ENCODE assay signal across 8 cellular contexts in genomic region chr12:109111775-109112491, GRCh38. TPM values are rescaled to one million over a fixed set of nuclear protein-coding genes. Genes with fewer than 3 reads are reported as not detected.
DNase-seq lines count a peak whose midpoint lies in the region; ATAC-seq, FAIRE-seq and TF ChIP-seq lines count a peak whose summit lies in the region.

No MANE protein-coding gene starts in this region.

- 27% methylated on average over 7 of the region's 8 CpGs for WGBS in mammary epithelial cell (ENCODE audit: low coverage, missing lambda C conversion rate)

- peak overlapping the region; percentile 89 for H2AFZ ChIP-seq in mammary epithelial cell (ENCODE audit: low read depth, low read length)

- H3K9me3 ChIP-seq in BLaER1 (no peaks in the 10 kb centered on the region), mammary epithelial cell (replicated peaks; ENCODE audit: insufficient read depth, low read length) (no peaks in the 10 kb centered on the region), iPS-20b (ENCODE audit: insufficient read depth, low read depth, low read length) (no peaks in the 10 kb centered on the region)

- TF ChIP-seq CTCF in mammary epithelial cell (conservative IDR thresholded peaks at IDR 0.05 in 1 of 2, IDR thresholded peaks at IDR 0.05 in 1 of 2; ENCODE audit: extremely low read depth in 1 of 2, insufficient read depth in 1 of 2, low read depth in 1 of 2, low read length in 2 of 2), result peak; percentile 69 to 73

- H4K20me1 ChIP-seq in BLaER1, result no peaks in the 10 kb centered on the region
- H4K20me1 ChIP-seq in mammary epithelial cell (ENCODE audit: insufficient read depth, low read length), result no peaks in the 10 kb centered on the region

- intact Hi-C loops in mammary epithelial cell (cut with micrococcal nuclease), result loop anchor here (1.0 to 5.0 kb wide), 2 partner anchors 150 to 273 kb away; no protein-coding TSS in a partner anchor
- intact Hi-C loops in sciatic nerve (cut with DNase I), result no loop called here

- H3K27me3 ChIP-seq in BLaER1 (no peaks in the 10 kb centered on the region), mammary epithelial cell (ENCODE audit: insufficient read depth, low read length) (no peaks in the 10 kb centered on the region), iPS-20b (ENCODE audit: insufficient read depth, low read length) (no peaks in the 10 kb centered on the region)

- ATAC-seq in HG03354 (IDR thresholded peaks at IDR 0.05; ENCODE audit: poor library complexity, severe bottlenecking, unreplicated experiment) (peak; percentile 27), sciatic nerve (peak; percentile 70)

- peaks cover 32% of the 10 kb centered on the region for H3K4me1 ChIP-seq in BLaER1
- H3K4me1 ChIP-seq in mammary epithelial cell (ENCODE audit: insufficient read depth, low read length), result peaks cover 11% of the 10 kb centered on the region
- H3K4me1 ChIP-seq in iPS-20b (ENCODE audit: insufficient read depth, low read length), result peaks cover 12% of the 10 kb centered on the region; the same call in 1 of the 2 replicates

- H3K79me2 ChIP-seq in mammary epithelial cell (ENCODE audit: insufficient read depth, low read length), result no peaks in the 10 kb centered on the region

- H3K4me2 ChIP-seq in BLaER1 (peak overlapping the region; percentile 66), mammary epithelial cell (ENCODE audit: insufficient read depth, low read depth, low read length) (peak overlapping the region; percentile 92)

- dilution Hi-C loops in mammary epithelial cell (cut with HindIII; ENCODE audit: low sequenced_read_pairs), result loop anchor here (25.0 kb wide), 1 partner anchor 275 kb away; no protein-coding TSS in a partner anchor

- H3K36me3 ChIP-seq in BLaER1 (peaks cover 42% of the 10 kb centered on the region), mammary epithelial cell (ENCODE audit: insufficient read depth, low read length) (peaks cover 9% of the 10 kb centered on the region), iPS-20b (ENCODE audit: insufficient read depth, low read depth, low read length) (peaks cover 35% of the 10 kb centered on the region)

- FAIRE-seq in TTC549 (lab: Jason Lieb, UNC), result peak; percentile 88

- H3K4me3 ChIP-seq in BLaER1 (no peak overlapping the region), mammary epithelial cell (replicated peaks in 1 of 3; ENCODE audit: insufficient read depth in 1 of 3, low read depth in 2 of 3, low read length in 3 of 3) (peak overlapping the region in 2 of 3 experiments; percentile 23 to 37), iPS-20b (ENCODE audit: low read length) (peak overlapping the region; percentile 66; the same call in 1 of the 2 replicates)

- CTCF ChIA-PET in mammary epithelial cell (lab: Charles Lee; ENCODE audit: low non-redundant PET), result interaction anchor here (0.6 to 1.0 kb wide), 6 partner anchors 53 to 307 kb away, joined by 3 to 9 read pairs (median 5); no protein-coding TSS in a partner anchor

- in situ Hi-C loops in mammary epithelial cell (cut with MboI; ENCODE audit: low sequenced_read_pairs in 2 of 2), result loop anchor here in 1 of 2 donors (5.0 kb wide), 1 partner anchor 280 kb away; no protein-coding TSS in a partner anchor

- no TSS peak for BruUV-seq in mammary epithelial cell (replicated peaks; lab: Mats Ljungman, UMichigan)

- 0 out of 2 replicates have a peak overlapping the region, but pooled peaks have one; percentile 32 for H3K9ac ChIP-seq in BLaER1
- no peak overlapping the region for H3K9ac ChIP-seq in mammary epithelial cell (ENCODE audit: insufficient read depth, low read length)
- H3K9ac ChIP-seq in iPS-20b (ENCODE audit: low read depth, low read length), result peak overlapping the region; percentile 63; the same call in 1 of the 2 replicates

- peak; percentile 30 for DNase-seq in mammary epithelial cell
- DNase-seq in sciatic nerve (ENCODE audit: low spot score), result peak; percentile 86
- no peak for DNase-seq in KG1 (lab: John Stamatoyannopoulos, UW)
- no peak for DNase-seq in OCI-M2 (lab: John Stamatoyannopoulos, UW; ENCODE audit: unreplicated experiment)

- H3K27ac ChIP-seq in BLaER1 (0 out of 2 replicates have a peak overlapping the region, but pooled peaks have one; percentile 46), mammary epithelial cell (ENCODE audit: insufficient read depth, low read depth, low read length) (peak overlapping the region; percentile 33), iPS-20b (ENCODE audit: low read length) (no peak overlapping the region)

RNA-seq across cellular contexts. Expression of gene ACACB, which starts 4.5 kb away (rescaled TPM):
- 1 to 10 TPM; 4.7 to 6.0 TPM for total RNA-seq in mammary epithelial cell
- polyA plus RNA-seq in mammary epithelial cell, result 1.8 TPM
- polyA minus RNA-seq in mammary epithelial cell, result 6.5 TPM
- total RNA-seq in sciatic nerve, result 112 TPM

RNA-seq across cellular contexts. Expression of gene UNG, which starts 14.5 kb away (rescaled TPM):
- total RNA-seq in mammary epithelial cell, result 10 to 100 TPM; 34.2 to 37.7 TPM
- 38.6 TPM for polyA plus RNA-seq in mammary epithelial cell
- 32.7 TPM for polyA minus RNA-seq in mammary epithelial cell
- 15.9 TPM for total RNA-seq in sciatic nerve

RNA-seq across cellular contexts. Expression of gene ALKBH2, which starts 18.7 kb away (rescaled TPM):
- total RNA-seq in mammary epithelial cell (10 to 100 TPM; 15.2 to 23.9 TPM), sciatic nerve (12.6 TPM)
- 23.1 TPM for polyA plus RNA-seq in mammary epithelial cell
- polyA minus RNA-seq in mammary epithelial cell, result 34.9 TPM

RNA-seq across cellular contexts. Expression of gene USP30, which starts 59.6 kb away (rescaled TPM):
- total RNA-seq in mammary epithelial cell, result 10 to 100 TPM; 10.0 to 13.5 TPM
- 6.1 TPM for polyA plus RNA-seq in mammary epithelial cell
- 44.2 TPM for polyA minus RNA-seq in mammary epithelial cell
- total RNA-seq in sciatic nerve, result 19.2 TPM

Comparison
In these comparisons a context has a peak if more than half of its experiments do, and no peak if none do; other contexts are left out.
1. DNase-seq: peak in mammary epithelial cell (single experiment) and sciatic nerve (single experiment); none in KG1 (single experiment) and OCI-M2 (single experiment).
2. RNA of gene ACACB, which starts 4.5 kb away (total RNA-seq): 112 TPM in sciatic nerve (single experiment); 4.7 to 6.0 TPM in mammary epithelial cell; every median in the first group is over 10 times any median in the second.